In genomic region chrX:136608295-136608933, GRCh38 we compare ENCODE assay signal across 8 cellular contexts. TPM values are rescaled to one million over a fixed set of nuclear protein-coding genes. Genes with fewer than 3 reads are reported as not detected.
A peak's percentile ranks its signal among the peaks of the same experiment; 100 is the strongest.
DNase-seq lines count a peak whose midpoint lies in the region; ATAC-seq and TF ChIP-seq lines count a peak whose summit lies in the region.

No MANE protein-coding gene starts in this region.

- ATAC-seq in GM21723 (IDR thresholded peaks at IDR 0.05; ENCODE audit: unreplicated experiment) = no peak

- TF ChIP-seq POLR2A in esophagus squamous epithelium (IDR thresholded peaks at IDR 0.05) = no peak

- peak; percentile 50 for TF ChIP-seq CTCF in GM10266 (IDR thresholded peaks at IDR 0.05; ENCODE audit: control insufficient read depth, insufficient read depth, low read depth, missing control alignments)
- TF ChIP-seq CTCF in esophagus squamous epithelium (IDR thresholded peaks at IDR 0.05) = peak in 4 of 6 experiments; percentile 13 to 36 (median 26)

- no peaks in the 10 kb centered on the region for H3K36me3 ChIP-seq in MG63
- H3K36me3 ChIP-seq in esophagus squamous epithelium = no peaks in the 10 kb centered on the region

- H3K4me1 ChIP-seq in esophagus squamous epithelium = no peaks in the 10 kb centered on the region

- no peaks in the 10 kb centered on the region for H3K9me3 ChIP-seq in MG63
- no peaks in the 10 kb centered on the region for H3K9me3 ChIP-seq in esophagus squamous epithelium

- no peak overlapping the region for H3K27ac ChIP-seq in esophagus squamous epithelium

- peak; percentile 11 for DNase-seq in GM10266 (ENCODE audit: extremely low spot score)
- DNase-seq in MG63 = peak; percentile 6
- peak; percentile 58 to 62 for DNase-seq in activated CD4-positive, alpha-beta T cell treated with anti-CD3 and anti-CD28 coated beads, Interleukin-2, amount 50 U/mL, for 48 hours
- DNase-seq in esophagus squamous epithelium (lab: John Stamatoyannopoulos, UW) = no peak
- peak; percentile 30 for DNase-seq in renal cortical epithelial cell (ENCODE audit: low read depth)
- no peak for DNase-seq in NCI-H2107 treated with DMSO at 0.1 percent for 48 hours (lab: John Stamatoyannopoulos, UW; ENCODE audit: unreplicated experiment)
- DNase-seq in NCI-H2196 treated with DMSO at 0.1 percent for 48 hours (lab: John Stamatoyannopoulos, UW; ENCODE audit: unreplicated experiment) = no peak

- WGBS in esophagus squamous epithelium, 2 donors = 52 to 53% methylated on average over 8 to 10 of the region's 10 CpGs

- intact Hi-C loops in esophagus squamous epithelium (cut with DNase I) = no loop called here

- no peaks in the 10 kb centered on the region for H3K27me3 ChIP-seq in MG63
- H3K27me3 ChIP-seq in esophagus squamous epithelium = peaks cover 0 to 4% (median 0%) of the 10 kb centered on the region in 4 donors

- no peak overlapping the region for H3K4me3 ChIP-seq in MG63
- no peak overlapping the region for H3K4me3 ChIP-seq in esophagus squamous epithelium

RNA-seq across cellular contexts. Expression of gene CD40LG, which starts 39.5 kb away (rescaled TPM):
- not detected in 2 replicates for total RNA-seq in MG63 (2014; rRNA removed; shearing (Covaris generic); ENCODE audit: low replicate concordance)
- under 1 TPM in 3 of 4 donors, not detected in 1; 0.13 to 0.67 (median 0.38) TPM for total RNA-seq in esophagus squamous epithelium
- total RNA-seq in renal cortical epithelial cell = not detected in 2 replicates

Comparison
In these comparisons a context has a peak if more than half of its experiments do, and no peak if none do; other contexts are left out.
1. DNase-seq: peak in GM10266 (single experiment), MG63 (single experiment), activated CD4-positive, alpha-beta T cell treated with anti-CD3 and anti-CD28 coated beads, Interleukin-2, amount 50 U/mL, for 48 hours (2 of 2) and renal cortical epithelial cell (single experiment); none in esophagus squamous epithelium (single experiment), NCI-H2107 treated with DMSO at 0.1 percent for 48 hours (single experiment) and NCI-H2196 treated with DMSO at 0.1 percent for 48 hours (single experiment).